ENCODE assay signal across 28 cellular contexts in genomic region chr1:194171596-194171995, GRCh38.
"Had no signal": no experiment of that assay in that cellular context is flagged by ENCODE, and none has a peak within 500 bp of the region (broad histone marks: within the 10 kb centered on the region; RNA-seq: fewer than 3 reads in every experiment).

No MANE protein-coding gene starts in this region.

- H3K27ac Mint-ChIP-seq: nephron; neural progenitor cell; progenitor cell of endocrine pancreas; stimulated activated effector memory CD8-positive, alpha-beta T cell treated with anti-CD3 and anti-CD28 coated beads, Interleukin-12 subunit alpha, Interleukin-12 subunit beta, amount 100 ng/mL, for 72 hours; stimulated activated naive B cell treated with anti-CD40 and anti-IgM and Interleukin-4, amounts not matched to agents 10 μg/mL and 1 μg/mL and 100 μg/mL, for 72 hours; stimulated activated naive CD8-positive, alpha-beta T cell treated with anti-CD3 and anti-CD28 coated beads, Interleukin-15, Interleukin-2, amounts not matched to agents 100 ng/mL and 50 ng/mL, for 24 hours had no signal

- H2AFZ ChIP-seq: neural progenitor cell, parathyroid adenoma had no signal

- H3K9me3 Mint-ChIP-seq: neural progenitor cell had no signal

- H3K9ac ChIP-seq: neural progenitor cell, parathyroid adenoma had no signal

- H3K4me3 ChIP-seq: neural progenitor cell, ovary, psoas muscle, right lobe of liver, sigmoid colon, stomach, thoracic aorta, thyroid gland, tibial nerve, upper lobe of left lung, vagina had no signal

- H3K27ac ChIP-seq: neural progenitor cell, ovary, parathyroid adenoma, psoas muscle, right lobe of liver, sigmoid colon, stomach, thoracic aorta, thyroid gland, tibial nerve, upper lobe of left lung, vagina had no signal

- H3K4me1 Mint-ChIP-seq: nephron; neural progenitor cell; stimulated activated effector memory CD8-positive, alpha-beta T cell treated with anti-CD3 and anti-CD28 coated beads, Interleukin-12 subunit alpha, Interleukin-12 subunit beta, amount 100 ng/mL, for 72 hours; stimulated activated naive B cell treated with anti-CD40 and anti-IgM and Interleukin-4, amounts not matched to agents 10 μg/mL and 1 μg/mL and 100 μg/mL, for 72 hours had no signal

- DNase-seq: occipital lobe; ovary; posterior cingulate gyrus; psoas muscle; right cardiac atrium; right lobe of liver; sigmoid colon; small intestine; stimulated activated CD4-positive, alpha-beta T cell treated with anti-CD3 and anti-CD28 coated beads, Interleukin-15, amount 100 ng/mL, for 24 hours; stimulated activated CD4-positive, alpha-beta T cell treated with anti-CD3 and anti-CD28 coated beads, Interleukin-2, amount 100 ng/mL, for 24 hours; stimulated activated CD4-positive, alpha-beta T cell treated with anti-CD3 and anti-CD28 coated beads, Interleukin-2, amount 100 ng/mL, for 48 hours; stimulated activated CD4-positive, alpha-beta T cell treated with anti-CD3 and anti-CD28 coated beads, Interleukin-4, amount 100 ng/mL, for 24 hours; stimulated activated naive B cell treated with anti-CD40 and anti-IgM and Interleukin-4, amounts not matched to agents 10 μg/mL and 1 μg/mL and 100 μg/mL, for 72 hours; stimulated activated naive CD4-positive, alpha-beta T cell treated with Interleukin-2 at 50 U/mL for 16 hours; stomach; thyroid gland; trophoblast cell; upper lobe of left lung had no signal

- H3K36me3 ChIP-seq: neural progenitor cell, ovary, right lobe of liver, sigmoid colon, stomach, thoracic aorta, thyroid gland, tibial nerve, upper lobe of left lung, vagina had no signal

- H3K4me3 Mint-ChIP-seq: nephron; neural progenitor cell; stimulated activated effector memory CD8-positive, alpha-beta T cell treated with anti-CD3 and anti-CD28 coated beads, Interleukin-12 subunit alpha, Interleukin-12 subunit beta, amount 100 ng/mL, for 72 hours; stimulated activated naive B cell treated with anti-CD40 and anti-IgM and Interleukin-4, amounts not matched to agents 10 μg/mL and 1 μg/mL and 100 μg/mL, for 72 hours; stimulated activated naive CD8-positive, alpha-beta T cell treated with anti-CD3 and anti-CD28 coated beads, Interleukin-15, Interleukin-2, amounts not matched to agents 100 ng/mL and 50 ng/mL, for 24 hours had no signal

- ATAC-seq: psoas muscle; right cardiac atrium; right lobe of liver; stimulated activated effector memory CD8-positive, alpha-beta T cell treated with anti-CD3 and anti-CD28 coated beads, Interleukin-12 subunit alpha, Interleukin-12 subunit beta, amount 100 ng/mL, for 72 hours; stimulated activated naive B cell treated with anti-CD40 and anti-IgM and Interleukin-4, amounts not matched to agents 10 μg/mL and 1 μg/mL and 100 μg/mL, for 72 hours had no signal

- FAIRE-seq: small intestine, urothelium cell line had no signal

- H3K36me3 Mint-ChIP-seq: neural progenitor cell; stimulated activated effector memory CD8-positive, alpha-beta T cell treated with anti-CD3 and anti-CD28 coated beads, Interleukin-12 subunit alpha, Interleukin-12 subunit beta, amount 100 ng/mL, for 72 hours; stimulated activated naive B cell treated with anti-CD40 and anti-IgM and Interleukin-4, amounts not matched to agents 10 μg/mL and 1 μg/mL and 100 μg/mL, for 72 hours had no signal

- H3K4me1 ChIP-seq: parathyroid adenoma, psoas muscle, right lobe of liver, sigmoid colon, stomach, thyroid gland, tibial nerve, upper lobe of left lung, vagina had no signal

- H3K4me2 ChIP-seq: neural progenitor cell had no signal

- H3K9me3 ChIP-seq: ovary, psoas muscle, right lobe of liver, sigmoid colon, stomach, thoracic aorta, thyroid gland, tibial nerve, upper lobe of left lung, vagina had no signal

- H3K79me2 ChIP-seq: parathyroid adenoma had no signal

- H3K27me3 ChIP-seq: neural progenitor cell, ovary, right lobe of liver, sigmoid colon, stomach, thyroid gland, tibial nerve, upper lobe of left lung, vagina had no signal

- H3K27me3 Mint-ChIP-seq: progenitor cell of endocrine pancreas; stimulated activated naive CD8-positive, alpha-beta T cell treated with anti-CD3 and anti-CD28 coated beads, Interleukin-15, Interleukin-2, amounts not matched to agents 100 ng/mL and 50 ng/mL, for 24 hours had no signal
